ENCODE assay signal across 8 cellular contexts in genomic region chr11:118621898-118622375, GRCh38.
DNase-seq lines count a peak whose midpoint lies in the region; ATAC-seq and TF ChIP-seq lines count a peak whose summit lies in the region.

No MANE protein-coding gene starts in this region.

- no peaks in the 10 kb centered on the region for H3K9me3 ChIP-seq in DOHH2 (ENCODE audit: control insufficient read depth, insufficient read depth, low read length)

- no peaks in the 10 kb centered on the region for H3K79me2 ChIP-seq in DOHH2 (ENCODE audit: control insufficient read depth, low read length)

- H3K36me3 ChIP-seq in DOHH2 (ENCODE audit: control insufficient read depth, low read length) = no peaks in the 10 kb centered on the region

- H3K4me2 ChIP-seq in DOHH2 (ENCODE audit: low read length) = peak overlapping the region; percentile 59

- no peaks in the 10 kb centered on the region for H3K9me2 ChIP-seq in DOHH2 (replicated peaks; ENCODE audit: control insufficient read depth, low read length)

- H4K20me1 ChIP-seq in DOHH2 (ENCODE audit: control insufficient read depth, insufficient read depth, low read depth, low read length) = no peaks in the 10 kb centered on the region

- TF ChIP-seq CTCF in DOHH2 (IDR thresholded peaks at IDR 0.05; ENCODE audit: low read depth, low read length, poor library complexity, severe bottlenecking) (no peak), fibroblast of pulmonary artery (IDR thresholded peaks at IDR 0.05; ENCODE audit: low read length, missing control alignments) (no peak), retinal pigment epithelial cell (conservative IDR thresholded peaks at IDR 0.05; ENCODE audit: low read depth, low read length) (no peak)

- DNase-seq in fibroblast of pulmonary artery (ENCODE audit: low read depth) (no peak), retinal pigment epithelial cell (ENCODE audit: low read depth) (no peak), COR-L47 (lab: John Stamatoyannopoulos, UW) (no peak), SIG-M5 (lab: John Stamatoyannopoulos, UW) (no peak), NCI-H2081 (lab: John Stamatoyannopoulos, UW) (no peak)
- no peak for DNase-seq in activated naive CD4-positive, alpha-beta T cell (lab: John Stamatoyannopoulos, UW)

- H3F3A ChIP-seq in DOHH2 (ENCODE audit: control insufficient read depth, insufficient read depth) = no peaks in the 10 kb centered on the region

- no peak for ATAC-seq in SK-N-SH treated with all-trans-retinoic acid at 6 μM for 48 hours

- peaks cover 46% of the 10 kb centered on the region for H3K27me3 ChIP-seq in DOHH2 (ENCODE audit: control insufficient read depth, low read length)

- no peak overlapping the region for H3K27ac ChIP-seq in DOHH2 (ENCODE audit: low read depth, low read length)

- peaks cover 11% of the 10 kb centered on the region for H3K4me1 ChIP-seq in DOHH2 (ENCODE audit: control insufficient read depth, low read length)

- H3K4me3 ChIP-seq in DOHH2 (ENCODE audit: low read length) = peak overlapping the region; percentile 55; the same call in 1 of the 2 replicates
- H3K4me3 ChIP-seq in fibroblast of pulmonary artery (replicated peaks; ENCODE audit: low read depth, low read length) = peak overlapping the region; percentile 68
- H3K4me3 ChIP-seq in retinal pigment epithelial cell (ENCODE audit: low read length) = peak overlapping the region; percentile 80

TF ChIP-seq in SK-N-SH treated with all-trans-retinoic acid at 6 μM for 48 hours, 23 proteins besides CTCF, POLR2A, EP300 and RAD21:
- TF ChIP-seq PATZ1 (CRISPR knock-in tag; IDR thresholded peaks at IDR 0.05; ENCODE audit: borderline replicate concordance) = 0 out of 2 replicates have a peak, but pooled peaks have one; percentile 37
- TF ChIP-seq GLIS3 (CRISPR knock-in tag; IDR thresholded peaks at IDR 0.05) = no peak
- no peak for TF ChIP-seq CSRNP3 (CRISPR knock-in tag; IDR thresholded peaks at IDR 0.05)
TF ChIP-seq in SK-N-SH treated with all-trans-retinoic acid at 6 μM for 48 hours: peak in this region for 1.
